In the genomic region with DNA sequence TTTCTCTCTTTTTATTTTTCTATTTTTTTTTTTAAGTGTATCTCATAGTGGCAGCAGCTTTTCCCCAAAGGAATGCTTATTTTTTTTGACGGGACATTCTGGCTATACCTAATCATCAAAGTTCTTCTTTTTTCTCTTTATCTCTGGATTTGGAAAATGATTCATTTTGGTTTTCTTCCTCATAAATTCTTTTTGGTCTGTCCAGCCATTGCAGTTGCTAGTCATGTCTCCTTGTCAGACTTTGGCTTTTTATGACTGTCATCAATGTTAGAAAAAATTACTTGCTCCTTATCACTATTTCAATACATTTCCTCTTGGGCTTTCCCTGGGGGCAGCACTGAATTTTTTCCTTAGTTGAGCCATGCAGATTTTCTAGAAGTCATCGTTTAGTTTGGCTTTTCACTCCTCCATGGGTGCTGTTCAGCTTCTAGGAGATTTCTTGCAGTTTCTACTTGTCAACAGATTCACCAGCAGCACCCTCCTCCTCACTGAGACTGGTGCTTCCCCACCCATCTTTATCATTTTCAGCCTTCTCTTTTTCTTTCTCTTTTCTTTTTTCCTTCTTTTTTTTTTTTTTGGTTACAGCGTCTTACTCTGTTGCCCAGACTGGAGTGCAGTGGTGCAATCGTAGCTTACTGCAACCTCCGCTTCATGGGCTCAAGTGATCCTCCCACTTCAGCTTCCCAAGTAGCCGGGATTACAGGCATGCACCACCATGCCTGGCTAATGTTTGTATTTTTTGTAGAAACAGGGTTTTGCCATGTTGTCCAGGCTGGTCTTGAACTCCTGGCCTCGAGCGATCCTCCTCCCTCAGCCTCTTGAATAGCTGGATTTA, we compare ENCODE assay signal across 16 cellular contexts. TPM values are rescaled to one million over a fixed set of nuclear protein-coding genes. Genes with fewer than 3 reads are reported as not detected.
DNase-seq lines count a peak whose midpoint lies in the region; ATAC-seq and TF ChIP-seq lines count a peak whose summit lies in the region.
"Had no signal": no experiment of that assay in that cellular context is flagged by ENCODE, and none has a peak within 500 bp of the region (broad histone marks: within the 10 kb centered on the region; RNA-seq: fewer than 3 reads in every experiment).

No MANE protein-coding gene starts in this region.

- H3K23ac ChIP-seq in trophoblast cell (ENCODE audit: low read length) = no peak overlapping the region

- no peak overlapping the region for H2BK12ac ChIP-seq in trophoblast cell (ENCODE audit: low read length)

- no peak for TF ChIP-seq POLR2A in adrenal gland (IDR thresholded peaks at IDR 0.05)
- TF ChIP-seq POLR2A in vagina (IDR thresholded peaks at IDR 0.05) = no peak

- peaks cover 91% of the 10 kb centered on the region for H4K20me1 ChIP-seq in Loucy (ENCODE audit: insufficient read depth, low read length, poor library complexity, severe bottlenecking)

- POLR2A ChIA-PET in activated CD8-positive, alpha-beta T cell treated with anti-CD3 and anti-CD28 coated beads for 36 hours (lab: Charles Lee) = interaction anchor here (1.1 kb wide), 1 partner anchor 47 kb away, joined by 3 read pairs; no protein-coding TSS in a partner anchor

- H3K4me2 ChIP-seq in Loucy (ENCODE audit: low read depth, low read length, poor library complexity, severe bottlenecking) (peak overlapping the region; percentile 98), trophoblast cell (ENCODE audit: low read length) (no peak overlapping the region)

- H3K27ac Mint-ChIP-seq in activated CD8-positive, alpha-beta T cell treated with anti-CD3 and anti-CD28 coated beads for 36 hours = no peak overlapping the region
- H3K27ac Mint-ChIP-seq: activated T-helper 2 cell treated with anti-CD3 and anti-CD28 coated beads, Interferon-gamma antibody, Interleukin-2, Interleukin-4, amounts not matched to agents 10 μg/mL and 5 μg/mL and 100 μg/mL, durations not matched to agents 14 hours and 24 hours and 36 hours had no signal

- H3K9me3 Mint-ChIP-seq in activated CD8-positive, alpha-beta T cell treated with anti-CD3 and anti-CD28 coated beads for 36 hours = no peaks in the 10 kb centered on the region
- H3K9me3 Mint-ChIP-seq: activated T-helper 2 cell treated with anti-CD3 and anti-CD28 coated beads, Interferon-gamma antibody, Interleukin-2, Interleukin-4, amounts not matched to agents 10 μg/mL and 5 μg/mL and 100 μg/mL, durations not matched to agents 14 hours and 24 hours and 36 hours; CD8-positive, alpha-beta memory T cell; naive B cell had no signal

- no peaks in the 10 kb centered on the region for H3K9me2 ChIP-seq in Loucy (replicated peaks; ENCODE audit: low read depth, low read length)

- H3K27me3 ChIP-seq in Loucy (ENCODE audit: insufficient read depth, low read length, poor library complexity, severe bottlenecking) = no peaks in the 10 kb centered on the region
- no peaks in the 10 kb centered on the region for H3K27me3 ChIP-seq in adrenal gland
- no peaks in the 10 kb centered on the region for H3K27me3 ChIP-seq in trophoblast cell (ENCODE audit: insufficient read depth, low read length)
- H3K27me3 ChIP-seq in vagina = no peaks in the 10 kb centered on the region

- DNase-seq in EH (ENCODE audit: low read depth) (peak; percentile 54), adrenal gland (no peak), trophoblast cell (no peak), NOMO-1 (lab: John Stamatoyannopoulos, UW; ENCODE audit: unreplicated experiment in 2 of 2) (no peak), vagina (ENCODE audit: extremely low spot score in 2 of 2) (no peak)
- DNase-seq in activated CD8-positive, alpha-beta T cell treated with anti-CD3 and anti-CD28 coated beads for 36 hours = no peak
- DNase-seq: activated CD4-positive, alpha-beta T cell treated with anti-CD3 and anti-CD28 coated beads for 4 hours; CD8-positive, alpha-beta memory T cell; cortex of kidney; DMS53; mammary epithelial cell; naive B cell; NCI-H1694 treated with DMSO at 0.1 percent for 48 hours; Right ventricle myocardium superior had no signal

- peaks cover 5% of the 10 kb centered on the region for H3K79me1 ChIP-seq in trophoblast cell (ENCODE audit: low read length)

- H3K36me3 ChIP-seq in Loucy (ENCODE audit: insufficient read depth, low read length) (no peaks in the 10 kb centered on the region), adrenal gland (replicated peaks in 1 of 2) (no peaks in the 10 kb centered on the region), trophoblast cell (ENCODE audit: control insufficient read depth in 1 of 2, insufficient read depth in 2 of 2, low read length in 2 of 2) (no peaks in the 10 kb centered on the region), vagina (no peaks in the 10 kb centered on the region)

- peak overlapping the region; percentile 76 for H3K4ac ChIP-seq in trophoblast cell (ENCODE audit: low read depth, low read length)

- TF ChIP-seq CTCF in Loucy (conservative IDR thresholded peaks at IDR 0.05; ENCODE audit: low read length) (no peak), adrenal gland (IDR thresholded peaks at IDR 0.05) (no peak), vagina (IDR thresholded peaks at IDR 0.05) (no peak)
- TF ChIP-seq CTCF in activated CD8-positive, alpha-beta T cell treated with anti-CD3 and anti-CD28 coated beads for 36 hours (IDR thresholded peaks at IDR 0.05) = no peak

- H3K4me3 ChIP-seq in Loucy (ENCODE audit: low read length, poor library complexity, severe bottlenecking) (peak overlapping the region; percentile 30), adrenal gland (no peak overlapping the region), trophoblast cell (ENCODE audit: low read depth, low read length) (no peak overlapping the region), vagina (no peak overlapping the region)

- no peak overlapping the region for H3K14ac ChIP-seq in trophoblast cell (ENCODE audit: low read length)

- H2BK120ac ChIP-seq in trophoblast cell (ENCODE audit: insufficient read depth, low read length, poor library complexity) = no peak overlapping the region

- H4K12ac ChIP-seq in trophoblast cell (ENCODE audit: low read depth, low read length) = no peak overlapping the region

- no peak overlapping the region for H3K9ac ChIP-seq in Loucy (ENCODE audit: low read depth, low read length, poor library complexity, severe bottlenecking)
- H3K9ac ChIP-seq in trophoblast cell (ENCODE audit: low read length) = no peak overlapping the region

- no peak overlapping the region for H3K4me3 Mint-ChIP-seq in activated CD8-positive, alpha-beta T cell treated with anti-CD3 and anti-CD28 coated beads for 36 hours

- 60 to 62% (median 62%) methylated on average over 8 of the region's 8 CpGs for WGBS in adrenal gland, 4 donors
- no CpG with 5 or more reads among the region's 8 CpGs for whole genome bisulfite sequencing in trophoblast cell (ENCODE audit: extremely low coverage, insufficient coverage, insufficient read length)

- H2BK5ac ChIP-seq in trophoblast cell (ENCODE audit: low read depth, low read length, poor library complexity) = no peak overlapping the region

- H3K79me2 ChIP-seq in Loucy (ENCODE audit: insufficient read depth, low read length) (peaks cover 100% of the 10 kb centered on the region), trophoblast cell (ENCODE audit: control insufficient read depth, insufficient read depth, low read length, poor library complexity) (peaks cover 15% of the 10 kb centered on the region)

- H3F3A ChIP-seq in Loucy (ENCODE audit: low read depth) = no peaks in the 10 kb centered on the region

- peaks cover 65% of the 10 kb centered on the region for H3K4me1 Mint-ChIP-seq in activated CD8-positive, alpha-beta T cell treated with anti-CD3 and anti-CD28 coated beads for 36 hours (ENCODE audit: low read depth)

- no peak for ATAC-seq in activated CD8-positive, alpha-beta T cell treated with anti-CD3 and anti-CD28 coated beads for 36 hours

- peak overlapping the region in 3 of 5 donors; percentile 18 to 61 (median 24) for H3K27ac ChIP-seq in adrenal gland
- no peak overlapping the region for H3K27ac ChIP-seq in trophoblast cell (ENCODE audit: low read depth, low read length)
- H3K27ac ChIP-seq in vagina = no peak overlapping the region

- CTCF ChIA-PET in activated CD8-positive, alpha-beta T cell treated with anti-CD3 and anti-CD28 coated beads for 36 hours (lab: Charles Lee) = interaction anchor here (2.2 to 2.5 kb wide), 2 partner anchors 61 to 95 kb away, joined by 7 to 14 read pairs; no protein-coding TSS in a partner anchor

- H2AK5ac ChIP-seq in trophoblast cell (ENCODE audit: low read length) = no peak overlapping the region

- H3K18ac ChIP-seq in trophoblast cell (ENCODE audit: low read length) = no peak overlapping the region

- H4K91ac ChIP-seq in trophoblast cell (ENCODE audit: low read depth, low read length) = no peak overlapping the region

- H3K9me3 ChIP-seq in Loucy (ENCODE audit: insufficient read depth, low read depth, low read length) (no peaks in the 10 kb centered on the region), adrenal gland (replicated peaks in 1 of 3) (no peaks in the 10 kb centered on the region), trophoblast cell (ENCODE audit: insufficient read depth, low read depth, low read length) (peaks cover 4% of the 10 kb centered on the region), vagina (no peaks in the 10 kb centered on the region)

- H3K4me1 ChIP-seq in Loucy (ENCODE audit: insufficient read depth, low read length, poor library complexity, severe bottlenecking) (peaks cover 71% of the 10 kb centered on the region), adrenal gland (replicated peaks in 1 of 2) (peaks cover 29 to 78% of the 10 kb centered on the region in 2 donors), trophoblast cell (ENCODE audit: control insufficient read depth in 1 of 2, insufficient read depth in 2 of 2, low read length in 2 of 2) (no peaks in the 10 kb centered on the region), vagina (peaks cover 55% of the 10 kb centered on the region)

- H3K36me3 Mint-ChIP-seq in activated CD8-positive, alpha-beta T cell treated with anti-CD3 and anti-CD28 coated beads for 36 hours (ENCODE audit: low read depth) = peaks cover 36% of the 10 kb centered on the region
- H3K36me3 Mint-ChIP-seq: naive B cell had no signal

- H4K8ac ChIP-seq in trophoblast cell (ENCODE audit: low read depth, low read length) = no peak overlapping the region

- H3K27me3 Mint-ChIP-seq in activated CD8-positive, alpha-beta T cell treated with anti-CD3 and anti-CD28 coated beads for 36 hours = no peaks in the 10 kb centered on the region
- H3K27me3 Mint-ChIP-seq: CD8-positive, alpha-beta memory T cell; naive B cell had no signal

- H2AFZ ChIP-seq in Loucy (ENCODE audit: low read length) = no peak overlapping the region
- no peak overlapping the region for H2AFZ ChIP-seq in trophoblast cell (ENCODE audit: insufficient read depth, low read length, poor library complexity)

- intact Hi-C loops in adrenal gland (cut with DNase I) (no loop called here), vagina (cut with DNase I) (no loop called here)
- intact Hi-C loops in activated CD8-positive, alpha-beta T cell treated with anti-CD3 and anti-CD28 coated beads for 36 hours (cut with micrococcal nuclease) = loop anchor here (10.0 kb wide), 1 partner anchor 49 kb away; no protein-coding TSS in a partner anchor

RNA-seq across cellular contexts. Expression of a gene that starts 5.2 kb away (rescaled TPM):
- total RNA-seq in adrenal gland = 100 to 1,000 TPM in 5 of 8 donors, 10 to 100 TPM in 3; 59.5 to 214 (median 130) TPM
- 100 to 1,000 TPM in 1 of 3 donors, 10 to 100 TPM in 2; 46.2 to 147 (median 66.0) TPM for polyA plus RNA-seq in adrenal gland
- 37.0 and 37.3 TPM in 2 replicates for polyA plus RNA-seq in trophoblast cell (2013)
- total RNA-seq in vagina = 54.0 TPM
- total RNA-seq in activated CD8-positive, alpha-beta T cell treated with anti-CD3 and anti-CD28 coated beads for 36 hours = 10 to 100 TPM; 48.3 to 49.9 TPM

Comparison
In these comparisons a context has a peak if more than half of its experiments do, and no peak if none do; other contexts are left out.
1. H3K27ac ChIP-seq: peak in adrenal gland (3 of 5); none in trophoblast cell (single experiment) and vagina (single experiment).